ENCODE assay signal across 17 cellular contexts in genomic region chr6:150932976-150933375, GRCh38.
DNase-seq lines count a peak whose midpoint lies in the region; ATAC-seq, FAIRE-seq and TF ChIP-seq lines count a peak whose summit lies in the region.
"Had no signal": no experiment of that assay in that cellular context is flagged by ENCODE, and none has a peak within 500 bp of the region (broad histone marks: within the 10 kb centered on the region; RNA-seq: fewer than 3 reads in every experiment).

No MANE protein-coding gene starts in this region.

- WGBS in A549 (ENCODE audit: missing lambda C conversion rate), result 83% methylated on average over 3 of the region's 3 CpGs

- POLR2A ChIA-PET in A549 (lab: Yijun Ruan, JAX), result no interaction called here

- no peak for DNase-seq in A549 (ENCODE audit: low read depth in 1 of 2, low spot score in 1 of 2)
- peak; percentile 46 for DNase-seq in EL
- DNase-seq in coronary artery (ENCODE audit: low spot score), result no peak
- no peak for DNase-seq in mesothelial cell of epicardium (ENCODE audit: low spot score in 2 of 2, unreplicated experiment in 2 of 2)
- DNase-seq in activated CD4-positive, alpha-beta T cell treated with anti-CD3 and anti-CD28 coated beads, Interleukin-2, amount 50 U/mL, for 1 hour, result no peak
- DNase-seq in uterus, result no peak
- DNase-seq in DMS53 treated with DMSO at 0.1 percent for 48 hours (lab: John Stamatoyannopoulos, UW; ENCODE audit: unreplicated experiment), result no peak
- DNase-seq: activated T-cell treated with anti-CD3 and anti-CD28 coated beads, Interleukin-2, amount 50 U/mL, for 72 hours; KBM-7; NCI-H1694; retina; stimulated activated CD8-positive, alpha-beta memory T cell treated with anti-CD3 and anti-CD28 coated beads, Interleukin-4, amount 100 ng/mL, for 48 hours; SW 1271 had no signal

- CTCF ChIA-PET in A549 (lab: Yijun Ruan, JAX), result interaction anchor here (0.6 to 1.4 kb wide), 2 partner anchors 40 to 619 kb away, joined by 3 to 4 read pairs; no protein-coding TSS in a partner anchor

- H3K9me3 ChIP-seq in A549, result no peaks in the 10 kb centered on the region
- no peaks in the 10 kb centered on the region for H3K9me3 ChIP-seq in uterus

- ATAC-seq in A549, result no peak
- no peak for ATAC-seq in GM18867 (IDR thresholded peaks at IDR 0.05; ENCODE audit: unreplicated experiment)
- ATAC-seq: activated naive CD4-positive, alpha-beta T cell treated with anti-CD3 and anti-CD28 coated beads, Interleukin-2, amount 50 U/mL, for 72 hours; activated T-cell treated with anti-CD3 and anti-CD28 coated beads, Interleukin-2, amount 50 U/mL, for 72 hours had no signal

- no peak for TF ChIP-seq EP300 in A549 (IDR thresholded peaks at IDR 0.05)

- intact Hi-C loops in uterus (cut with DNase I; ENCODE audit: low total_unique reads), result no loop called here

- H3K4me2 ChIP-seq in A549, result no peak overlapping the region

- no peaks in the 10 kb centered on the region for H3K27me3 ChIP-seq in uterus

- no peaks in the 10 kb centered on the region for H3K9me3 Mint-ChIP-seq in mesothelial cell of epicardium
- H3K9me3 Mint-ChIP-seq: activated naive CD4-positive, alpha-beta T cell treated with anti-CD3 and anti-CD28 coated beads, Interleukin-2, amount 50 U/mL, for 72 hours; activated T-cell treated with anti-CD3 and anti-CD28 coated beads, Interleukin-2, amount 50 U/mL, for 72 hours had no signal

- peaks cover 38% of the 10 kb centered on the region for H3K36me3 Mint-ChIP-seq in mesothelial cell of epicardium

- peak overlapping the region; percentile 60 to 79; a peak in 5 of 6 replicates for H3K27ac ChIP-seq in A549
- H3K27ac ChIP-seq in coronary artery, result peak overlapping the region; percentile 13 to 27
- H3K27ac ChIP-seq in uterus, result peak overlapping the region in 1 of 2 donors; percentile 11

- no peaks in the 10 kb centered on the region for H3K27me3 Mint-ChIP-seq in mesothelial cell of epicardium (ENCODE audit: low read depth)

- no peaks in the 10 kb centered on the region for H3K36me3 ChIP-seq in uterus

- TF ChIP-seq RAD21 in A549 (conservative IDR thresholded peaks at IDR 0.05 in 1 of 2, IDR thresholded peaks at IDR 0.05 in 1 of 2), result no peak

- FAIRE-seq in A549 (lab: Jason Lieb, UNC), result no peak
- FAIRE-seq: H54, TTC549 had no signal

- H3K4me1 ChIP-seq in A549 (peaks cover 56% of the 10 kb centered on the region), uterus (no peaks in the 10 kb centered on the region)

- H3K27ac Mint-ChIP-seq in mesothelial cell of epicardium, result peak overlapping the region; percentile 53
- H3K27ac Mint-ChIP-seq: activated T-cell treated with anti-CD3 and anti-CD28 coated beads, Interleukin-2, amount 50 U/mL, for 72 hours had no signal

- H3K4me3 Mint-ChIP-seq in mesothelial cell of epicardium, result no peak overlapping the region
- H3K4me3 Mint-ChIP-seq: activated T-cell treated with anti-CD3 and anti-CD28 coated beads, Interleukin-2, amount 50 U/mL, for 72 hours had no signal

- TF ChIP-seq POLR2A in A549 (IDR thresholded peaks at IDR 0.05; ENCODE audit: low read length) (no peak), uterus (IDR thresholded peaks at IDR 0.05) (no peak)

- no peak for TF ChIP-seq CTCF in A549 (IDR thresholded peaks at IDR 0.05)
- TF ChIP-seq CTCF in coronary artery (IDR thresholded peaks at IDR 0.05), result no peak
- no peak for TF ChIP-seq CTCF in mesothelial cell of epicardium (IDR thresholded peaks at IDR 0.05; ENCODE audit: unreplicated experiment)
- TF ChIP-seq CTCF in uterus (IDR thresholded peaks at IDR 0.05), result no peak

- H3K4me3 ChIP-seq in A549 (no peak overlapping the region), coronary artery (no peak overlapping the region), uterus (no peak overlapping the region)

- peaks cover 13% of the 10 kb centered on the region for H3K4me1 Mint-ChIP-seq in mesothelial cell of epicardium

TF ChIP-seq in A549, 52 proteins besides CTCF, POLR2A, EP300 and RAD21:
- TF ChIP-seq E2F6 (IDR thresholded peaks at IDR 0.05; ENCODE audit: borderline replicate concordance, low read depth) (no peak), NR3C1 (IDR thresholded peaks at IDR 0.05) (no peak), HOXB5 (CRISPR knock-in tag; IDR thresholded peaks at IDR 0.05) (no peak), CBX2 (IDR thresholded peaks at IDR 0.05; ENCODE audit: borderline replicate concordance, low read depth) (no peak), ZSCAN20 (CRISPR knock-in tag; IDR thresholded peaks at IDR 0.05) (no peak), TFCP2L1 (CRISPR knock-in tag; IDR thresholded peaks at IDR 0.05) (no peak), FOSB (CRISPR knock-in tag; IDR thresholded peaks at IDR 0.05) (no peak), POLR2AphosphoS2 (conservative IDR thresholded peaks at IDR 0.05; ENCODE audit: low read length) (no peak), SREBF2 (IDR thresholded peaks at IDR 0.05) (no peak), ATOH8 (CRISPR knock-in tag; IDR thresholded peaks at IDR 0.05; ENCODE audit: low read depth) (no peak), FOXS1 (CRISPR knock-in tag; IDR thresholded peaks at IDR 0.05) (no peak), HMGXB4 (CRISPR knock-in tag; IDR thresholded peaks at IDR 0.05; ENCODE audit: borderline replicate concordance) (no peak), EHF (CRISPR knock-in tag; IDR thresholded peaks at IDR 0.05) (no peak), MYC (IDR thresholded peaks at IDR 0.05; ENCODE audit: borderline replicate concordance, low read length) (no peak), RFX5 (IDR thresholded peaks at IDR 0.05) (no peak), KDM1A (IDR thresholded peaks at IDR 0.05; ENCODE audit: low read depth) (no peak), HDAC2 (IDR thresholded peaks at IDR 0.05) (no peak), ESRRA (IDR thresholded peaks at IDR 0.05; ENCODE audit: borderline replicate concordance, low read length) (no peak), FOSL2 (IDR thresholded peaks at IDR 0.05) (no peak), FOSL2 (CRISPR knock-in tag; IDR thresholded peaks at IDR 0.05) (no peak), JUN (IDR thresholded peaks at IDR 0.05) (no peak)
